Comparison of ENCODE assay signal across 21 cellular contexts in the genomic region with DNA sequence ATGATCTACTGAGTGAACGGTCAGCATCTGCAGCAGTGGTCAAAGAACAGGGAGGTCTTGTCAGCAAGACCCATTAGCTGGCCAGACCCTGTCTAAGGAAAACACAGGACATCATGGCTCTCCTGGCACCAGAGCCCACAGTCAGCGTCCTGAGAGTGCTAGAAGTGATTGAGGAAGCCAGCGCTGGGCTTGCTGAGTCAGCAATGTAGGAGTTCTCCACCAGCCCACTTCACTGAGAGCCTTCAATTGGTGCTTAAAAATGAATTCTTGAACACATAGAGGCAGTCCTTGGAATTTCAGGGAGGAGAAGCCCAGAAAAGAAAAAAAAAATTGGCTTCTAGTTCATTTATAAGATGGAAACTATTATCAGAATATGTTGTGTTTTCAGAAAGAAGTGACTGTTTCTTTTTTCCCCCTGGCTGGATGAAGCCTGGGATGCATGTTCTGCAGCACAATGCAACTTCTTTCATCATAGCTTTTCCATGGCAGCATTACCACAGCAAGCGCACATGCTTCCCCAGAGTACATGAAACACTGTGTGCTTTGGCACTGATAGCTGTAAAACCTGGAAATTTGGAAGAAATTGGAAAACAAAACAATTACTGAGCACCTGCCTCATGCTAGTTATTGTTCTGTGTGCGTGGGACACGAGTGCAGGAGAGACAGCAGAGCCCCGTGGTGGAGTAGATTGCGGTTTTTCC.
DNase-seq lines count a peak whose midpoint lies in the region; ATAC-seq, FAIRE-seq and TF ChIP-seq lines count a peak whose summit lies in the region.
"Had no signal": no experiment of that assay in that cellular context is flagged by ENCODE, and none has a peak within 500 bp of the region (broad histone marks: within the 10 kb centered on the region; RNA-seq: fewer than 3 reads in every experiment).

No MANE protein-coding gene starts in this region.

- in situ Hi-C loops in HepG2 (cut with HindIII; ENCODE audit: extremely low pct_ligation_motif_present, low pct_unique_long_range_greater_than_20kb) (no loop called here), K562 (cut with MboI) (no loop called here)

- H3K36me3 Mint-ChIP-seq in osteocyte (ENCODE audit: unreplicated experiment): no peaks in the 10 kb centered on the region
- H3K36me3 Mint-ChIP-seq: CD8-positive, alpha-beta T cell had no signal

- H3K4me1 ChIP-seq in HepG2 (ENCODE audit: insufficient read depth, low read length) (no peaks in the 10 kb centered on the region), right lobe of liver (no peaks in the 10 kb centered on the region), K562 (replicated peaks in 1 of 2; ENCODE audit: control insufficient read depth in 2 of 2, insufficient read depth in 2 of 2, low read length in 2 of 2) (no peaks in the 10 kb centered on the region; a peak in 2 of 5 replicates), keratinocyte (ENCODE audit: control insufficient read depth, extremely low read depth, insufficient read depth, low read length) (peaks cover 7% of the 10 kb centered on the region), thoracic aorta (ENCODE audit: control insufficient read depth in 1 of 2, low read depth in 2 of 2) (no peaks in the 10 kb centered on the region)
- H3K4me1 ChIP-seq: HAP-1 had no signal

- TF ChIP-seq EP300 in HepG2 (IDR thresholded peaks at IDR 0.05; ENCODE audit: low read depth in 2 of 2, low read length in 2 of 2) (no peak), HepG2 (CRISPR knock-in tag; IDR thresholded peaks at IDR 0.05; ENCODE audit: borderline replicate concordance) (no peak), K562 (IDR thresholded peaks at IDR 0.05; ENCODE audit: low read length) (no peak)

- no peak for DNase-seq in HepG2 (ENCODE audit: low spot score)
- no peak for DNase-seq in right lobe of liver
- DNase-seq in K562 (ENCODE audit: extremely low read depth in 1 of 4, low spot score in 3 of 4): no peak
- DNase-seq in keratinocyte (ENCODE audit: low read depth, low spot score): no peak
- DNase-seq in thoracic aorta (ENCODE audit: low spot score): no peak
- DNase-seq in hypothalamus (lab: John Stamatoyannopoulos, UW): no peak
- DNase-seq in GM19239 (ENCODE audit: insufficient read length, low spot score): no peak
- no peak for DNase-seq in osteocyte (ENCODE audit: extremely low spot score, unreplicated experiment)
- DNase-seq: C1 segment of cervical spinal cord; CD8-positive, alpha-beta T cell; GM23248; NCI-H1105; NCI-H2029 treated with DMSO at 0.1 percent for 48 hours; NCI-H446 treated with DMSO at 0.1 percent for 48 hours; NCI-H526 treated with DMSO at 0.1 percent for 48 hours; SHP77 had no signal

- TF ChIP-seq POLR2A in HepG2 (IDR thresholded peaks at IDR 0.05; ENCODE audit: insufficient read depth in 1 of 2, low read depth in 2 of 2, low read length in 2 of 2) (no peak), right lobe of liver (IDR thresholded peaks at IDR 0.05) (no peak), K562 (conservative IDR thresholded peaks at IDR 0.05) (no peak)

- H3K9me1 ChIP-seq in K562 (ENCODE audit: control insufficient read depth, insufficient read depth, low read length) (no peaks in the 10 kb centered on the region), keratinocyte (ENCODE audit: control insufficient read depth, extremely low read depth, insufficient read depth, low read length) (no peaks in the 10 kb centered on the region)

- no peaks in the 10 kb centered on the region for H4K20me1 ChIP-seq in HepG2 (ENCODE audit: insufficient read depth, low read length)
- H4K20me1 ChIP-seq in K562 (replicated peaks; ENCODE audit: control insufficient read depth, insufficient read depth, low read length): no peaks in the 10 kb centered on the region
- H4K20me1 ChIP-seq in keratinocyte (ENCODE audit: control insufficient read depth, extremely low read depth, insufficient read depth, low read length): no peaks in the 10 kb centered on the region

- no peak overlapping the region for H2AFZ ChIP-seq in HepG2 (ENCODE audit: low read length)
- H2AFZ ChIP-seq in K562 (ENCODE audit: low read depth, low read length): no peak overlapping the region
- no peak overlapping the region for H2AFZ ChIP-seq in keratinocyte (ENCODE audit: control insufficient read depth, low read length)
- H2AFZ ChIP-seq: GM23248 had no signal

- H3K27me3 Mint-ChIP-seq in osteocyte (ENCODE audit: unreplicated experiment): peaks cover 2% of the 10 kb centered on the region

- dilution Hi-C loops in keratinocyte (cut with MboI; ENCODE audit: extremely low pct_ligation_motif_present, low sequenced_read_pairs): no loop called here

- H3K27ac ChIP-seq in HepG2 (ENCODE audit: extremely low read length, insufficient read depth, low read length): no peak overlapping the region
- H3K27ac ChIP-seq in right lobe of liver: no peak overlapping the region
- no peak overlapping the region for H3K27ac ChIP-seq in K562 (ENCODE audit: extremely low read depth, low read depth, low read length)
- no peak overlapping the region for H3K27ac ChIP-seq in keratinocyte (ENCODE audit: control insufficient read depth, insufficient read depth, low read length)
- no peak overlapping the region for H3K27ac ChIP-seq in thoracic aorta
- H3K27ac ChIP-seq: GM23248, HL-60, KMS-11 had no signal

- TF ChIP-seq CTCF in HepG2 (CRISPR knock-in tag; IDR thresholded peaks at IDR 0.05) (no peak), right lobe of liver (IDR thresholded peaks at IDR 0.05) (no peak), K562 (IDR thresholded peaks at IDR 0.05 in 2 of 3, conservative IDR thresholded peaks at IDR 0.05 in 1 of 3; ENCODE audit: insufficient read depth in 2 of 3, low read depth in 1 of 3, low read length in 3 of 3) (no peak), keratinocyte (optimal IDR thresholded peaks at IDR 0.05 in 1 of 3, IDR thresholded peaks at IDR 0.05 in 1 of 3, conservative IDR thresholded peaks at IDR 0.05 in 1 of 3; ENCODE audit: extremely low read depth in 1 of 3, insufficient read depth in 2 of 3, low read length in 3 of 3) (no peak), thoracic aorta (IDR thresholded peaks at IDR 0.05) (no peak), osteocyte (IDR thresholded peaks at IDR 0.05) (no peak)

- H3K4me3 ChIP-seq in HepG2 (replicated peaks in 1 of 3; ENCODE audit: insufficient read depth in 1 of 3, low read depth in 2 of 3, low read length in 3 of 3): no peak overlapping the region
- no peak overlapping the region for H3K4me3 ChIP-seq in right lobe of liver
- no peak overlapping the region for H3K4me3 ChIP-seq in K562
- no peak overlapping the region for H3K4me3 ChIP-seq in keratinocyte (ENCODE audit: control insufficient read depth in 2 of 3, extremely low read depth in 1 of 3, insufficient read depth in 2 of 3, low read depth in 1 of 3, low read length in 3 of 3)
- H3K4me3 ChIP-seq in thoracic aorta: no peak overlapping the region
- H3K4me3 ChIP-seq: GM23248, HAP-1 had no signal

- no peak for TF ChIP-seq RAD21 in HepG2 (CRISPR knock-in tag; IDR thresholded peaks at IDR 0.05)
- TF ChIP-seq RAD21 in K562 (CRISPR knock-in tag; conservative IDR thresholded peaks at IDR 0.05 in 1 of 2, IDR thresholded peaks at IDR 0.05 in 1 of 2): no peak

- H3K79me2 ChIP-seq in HepG2 (ENCODE audit: insufficient read depth, low read length) (no peaks in the 10 kb centered on the region), K562 (ENCODE audit: control insufficient read depth, insufficient read depth, low read length) (no peaks in the 10 kb centered on the region), keratinocyte (ENCODE audit: control insufficient read depth, insufficient read depth, low read length) (no peaks in the 10 kb centered on the region)

- no peaks in the 10 kb centered on the region for H3K36me3 ChIP-seq in HepG2 (replicated peaks in 1 of 2; ENCODE audit: control insufficient read depth in 1 of 2, insufficient read depth in 2 of 2, low read length in 2 of 2)
- H3K36me3 ChIP-seq in right lobe of liver: no peaks in the 10 kb centered on the region
- H3K36me3 ChIP-seq in K562 (ENCODE audit: control insufficient read depth, insufficient read depth, low read length): no peaks in the 10 kb centered on the region
- no peaks in the 10 kb centered on the region for H3K36me3 ChIP-seq in keratinocyte (ENCODE audit: control insufficient read depth in 2 of 2, extremely low read depth in 1 of 2, insufficient read depth in 2 of 2, low read length in 2 of 2)
- no peaks in the 10 kb centered on the region for H3K36me3 ChIP-seq in thoracic aorta
- H3K36me3 ChIP-seq: HAP-1 had no signal

- no peak overlapping the region for H3K4me3 Mint-ChIP-seq in osteocyte (ENCODE audit: unreplicated experiment)
- H3K4me3 Mint-ChIP-seq: CD8-positive, alpha-beta T cell had no signal

- H3K4me1 Mint-ChIP-seq in osteocyte (ENCODE audit: unreplicated experiment): no peaks in the 10 kb centered on the region

- H3K27me3 ChIP-seq in HepG2 (ENCODE audit: control insufficient read depth in 1 of 2, insufficient read depth in 2 of 2, low read length in 2 of 2) (no peaks in the 10 kb centered on the region), right lobe of liver (no peaks in the 10 kb centered on the region), K562 (ENCODE audit: control insufficient read depth in 2 of 2, insufficient read depth in 2 of 2, low read length in 2 of 2) (no peaks in the 10 kb centered on the region), keratinocyte (ENCODE audit: control insufficient read depth, extremely low read depth, insufficient read depth, low read length) (no peaks in the 10 kb centered on the region), thoracic aorta (replicated peaks; ENCODE audit: insufficient read depth) (no peaks in the 10 kb centered on the region)

- WGBS in HepG2 (ENCODE audit: low lambda C conversion rate): 2% methylated on average over 8 of the region's 8 CpGs
- 53% methylated on average over 7 of the region's 8 CpGs for WGBS in right lobe of liver (ENCODE audit: insufficient coverage, low coverage, low lambda C conversion rate, missing lambda C conversion rate)
- 8% methylated on average over 8 of the region's 8 CpGs for WGBS in K562 (ENCODE audit: insufficient coverage, low coverage, missing lambda C conversion rate)

- H3K4me2 ChIP-seq in HepG2 (ENCODE audit: low read depth, low read length) (no peak overlapping the region), K562 (ENCODE audit: insufficient read depth, low read length) (no peak overlapping the region), keratinocyte (ENCODE audit: control insufficient read depth, extremely low read depth, insufficient read depth, low read depth, low read length) (peak overlapping the region; percentile 44)
- H3K4me2 ChIP-seq: KMS-11 had no signal

- BruUV-seq in HepG2 (replicated peaks; lab: Mats Ljungman, UMichigan) (no TSS peak), K562 (replicated peaks; lab: Mats Ljungman, UMichigan) (no TSS peak)

- H3K9ac ChIP-seq in HepG2 (ENCODE audit: insufficient read depth, low read depth, low read length): no peak overlapping the region
- no peak overlapping the region for H3K9ac ChIP-seq in K562 (ENCODE audit: insufficient read depth in 1 of 2, low read depth in 2 of 2, low read length in 2 of 2)
- H3K9ac ChIP-seq in keratinocyte (ENCODE audit: control insufficient read depth, extremely low read depth, insufficient read depth, low read length): no peak overlapping the region
- H3K9ac ChIP-seq: GM23248, KMS-11 had no signal

- H3K9me3 Mint-ChIP-seq in osteocyte (ENCODE audit: unreplicated experiment): peaks cover 10% of the 10 kb centered on the region
- H3K9me3 Mint-ChIP-seq: CD8-positive, alpha-beta T cell had no signal

- POLR2A ChIA-PET in HepG2 (lab: Yijun Ruan, JAX): no interaction called here
- POLR2A ChIA-PET in K562 (lab: Yijun Ruan, JAX): no interaction called here

- CTCF ChIA-PET in HepG2 (lab: Yijun Ruan, JAX; ENCODE audit: low intra/inter-chr PET ratio, low total read pairs): no interaction called here
- CTCF ChIA-PET in K562 (lab: Yijun Ruan, JAX; ENCODE audit: low intra/inter-chr PET ratio): no interaction called here

- FAIRE-seq in HepG2 (lab: Jason Lieb, UNC) (no peak), K562 (lab: Jason Lieb, UNC) (no peak), keratinocyte (lab: Jason Lieb, UNC) (no peak), GM19239 (lab: Jason Lieb, UNC) (no peak)
- FAIRE-seq: GM12891, RCC 7860 had no signal

- intact Hi-C loops in HepG2 (cut with micrococcal nuclease; ENCODE audit: unreplicated experiment): no loop called here
- intact Hi-C loops in right lobe of liver (cut with DNase I): no loop called here
- intact Hi-C loops in K562 (cut with micrococcal nuclease): loop anchor here (10.0 kb wide), 1 partner anchor 75 kb away; no protein-coding TSS in a partner anchor

- ATAC-seq in HepG2: no peak
- no peak for ATAC-seq in right lobe of liver
- ATAC-seq in K562: no peak; the same call in 1 of the 3 replicates
- ATAC-seq in thoracic aorta (ENCODE audit: insufficient number of reproducible peaks, low FRiP score, low read depth): peak; percentile 13
- ATAC-seq: CD8-positive, alpha-beta T cell had no signal

- no peak overlapping the region for H3K27ac Mint-ChIP-seq in osteocyte (ENCODE audit: unreplicated experiment)
- H3K27ac Mint-ChIP-seq: CD8-positive, alpha-beta T cell had no signal

- H3K9me3 ChIP-seq in HepG2 (ENCODE audit: low read length) (peaks cover 96% of the 10 kb centered on the region), right lobe of liver (no peaks in the 10 kb centered on the region), K562 (replicated peaks; ENCODE audit: control insufficient read depth, insufficient read depth, low read depth, low read length) (peaks cover 2% of the 10 kb centered on the region; the same call in 1 of the 2 replicates), keratinocyte (ENCODE audit: control insufficient read depth, low read depth, low read length) (no peaks in the 10 kb centered on the region), thoracic aorta (no peaks in the 10 kb centered on the region)
- H3K9me3 ChIP-seq: HAP-1 had no signal
